ENCODE assay signal across 8 cellular contexts in the genomic region with DNA sequence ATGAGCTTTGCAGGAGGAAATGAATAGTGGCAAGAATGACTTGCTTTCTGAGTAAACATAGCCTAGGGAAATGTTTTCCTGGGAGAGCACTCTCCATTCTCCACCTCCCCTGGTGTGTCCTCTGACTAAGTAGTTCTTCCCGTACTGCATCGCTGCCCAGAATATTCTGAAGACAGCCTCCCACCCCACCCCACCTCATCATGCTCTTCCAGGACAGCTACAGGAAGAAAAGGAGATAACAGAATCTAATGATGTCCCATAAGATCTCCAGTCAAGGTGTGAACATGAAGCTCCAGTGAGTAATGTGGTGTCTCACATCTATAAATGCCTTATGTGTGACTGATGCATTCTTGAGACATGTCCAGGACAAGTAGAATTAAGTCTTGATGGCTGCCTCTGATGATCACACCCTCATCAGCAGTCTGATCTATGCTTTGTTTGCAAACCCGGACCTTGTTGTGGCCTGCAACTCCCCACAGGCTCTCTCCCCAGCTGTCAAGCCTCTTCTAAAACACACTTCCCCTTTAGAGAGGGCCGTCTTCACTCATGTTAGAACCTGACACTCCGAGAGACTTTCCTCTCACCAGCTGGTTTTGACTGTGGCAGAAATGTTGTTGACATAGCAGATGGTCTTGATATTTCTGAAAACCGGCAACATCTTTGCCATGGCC.
DNase-seq lines count a peak whose midpoint lies in the region; ATAC-seq, FAIRE-seq and TF ChIP-seq lines count a peak whose summit lies in the region.

No MANE protein-coding gene starts in this region.

- no peaks in the 10 kb centered on the region for H3K36me3 ChIP-seq in mammary epithelial cell (ENCODE audit: insufficient read depth, low read length)
- H3K36me3 ChIP-seq in parathyroid adenoma (ENCODE audit: control insufficient read depth, insufficient read depth, low read length): no peaks in the 10 kb centered on the region

- no peak for FAIRE-seq in H54 (lab: Jason Lieb, UNC)

- TF ChIP-seq POLR2A in H54 (IDR thresholded peaks at IDR 0.05; ENCODE audit: low read depth, low read length): no peak

- DNase-seq in MV-4-11 (lab: John Stamatoyannopoulos, UW) (peak; percentile 95), mammary epithelial cell (peak; percentile 100), H54 (ENCODE audit: insufficient read length, low spot score) (no peak)
- DNase-seq in stimulated activated CD4-positive, alpha-beta T cell treated with anti-CD3 and anti-CD28 coated beads, Interleukin-4, amount 100 ng/mL, for 1 hour: no peak
- no peak for DNase-seq in stimulated activated naive CD4-positive, alpha-beta T cell treated with Interleukin-2 at 50 U/mL for 16 hours (lab: John Stamatoyannopoulos, UW)

- no TSS peak for BruUV-seq in mammary epithelial cell (replicated peaks; lab: Mats Ljungman, UMichigan)

- no peaks in the 10 kb centered on the region for H4K20me1 ChIP-seq in mammary epithelial cell (ENCODE audit: insufficient read depth, low read length)

- WGBS in mammary epithelial cell (ENCODE audit: low coverage, missing lambda C conversion rate): 5% methylated on average over 4 of the region's 6 CpGs

- intact Hi-C loops in mammary epithelial cell (cut with micrococcal nuclease): loop anchor here (1.0 to 5.0 kb wide), 6 partner anchors 16 to 327 kb away; a partner anchor contains a TSS

- H3K4me1 ChIP-seq in mammary epithelial cell (ENCODE audit: insufficient read depth, low read length) (peaks cover 47% of the 10 kb centered on the region), parathyroid adenoma (no peaks in the 10 kb centered on the region)

- H3K79me2 ChIP-seq in mammary epithelial cell (ENCODE audit: insufficient read depth, low read length) (no peaks in the 10 kb centered on the region), parathyroid adenoma (no peaks in the 10 kb centered on the region)

- peaks cover 9% of the 10 kb centered on the region for H3K9me3 ChIP-seq in mammary epithelial cell (replicated peaks; ENCODE audit: insufficient read depth, low read length)
- H3K9me3 ChIP-seq in parathyroid adenoma (ENCODE audit: control insufficient read depth, low read length): no peaks in the 10 kb centered on the region

- H3K4me2 ChIP-seq in mammary epithelial cell (ENCODE audit: insufficient read depth, low read depth, low read length): peak overlapping the region; percentile 39
- H3K4me2 ChIP-seq in parathyroid adenoma (ENCODE audit: low read length): no peak overlapping the region

- TF ChIP-seq CTCF in mammary epithelial cell (conservative IDR thresholded peaks at IDR 0.05 in 1 of 2, IDR thresholded peaks at IDR 0.05 in 1 of 2; ENCODE audit: extremely low read depth in 1 of 2, insufficient read depth in 1 of 2, low read depth in 1 of 2, low read length in 2 of 2) (no peak), parathyroid adenoma (IDR thresholded peaks at IDR 0.05) (no peak)

- in situ Hi-C loops in mammary epithelial cell (cut with MboI; ENCODE audit: low sequenced_read_pairs in 2 of 2): no loop called here

- ATAC-seq in GM19452 (IDR thresholded peaks at IDR 0.05; ENCODE audit: unreplicated experiment) (peak; percentile 75), GM21619 (IDR thresholded peaks at IDR 0.05; ENCODE audit: unreplicated experiment) (no peak)

- CTCF ChIA-PET in mammary epithelial cell (lab: Charles Lee; ENCODE audit: low non-redundant PET): interaction anchor here (0.6 to 0.7 kb wide), 2 partner anchors 20 to 80 kb away, joined by 3 read pairs; no protein-coding TSS in a partner anchor

- H3K27me3 ChIP-seq in mammary epithelial cell (ENCODE audit: insufficient read depth, low read length) (no peaks in the 10 kb centered on the region), parathyroid adenoma (ENCODE audit: control insufficient read depth, insufficient read depth, low read length) (no peaks in the 10 kb centered on the region)

- H3K9ac ChIP-seq in mammary epithelial cell (ENCODE audit: insufficient read depth, low read length) (peak overlapping the region; percentile 11), parathyroid adenoma (no peak overlapping the region)

- peak overlapping the region; percentile 79 for H3K27ac ChIP-seq in mammary epithelial cell (ENCODE audit: insufficient read depth, low read depth, low read length)
- no peak overlapping the region for H3K27ac ChIP-seq in parathyroid adenoma

- H3K4me3 ChIP-seq in mammary epithelial cell (replicated peaks in 1 of 3; ENCODE audit: insufficient read depth in 1 of 3, low read depth in 2 of 3, low read length in 3 of 3) (no peak overlapping the region), parathyroid adenoma (ENCODE audit: low read depth, low read length) (no peak overlapping the region)

- no peak overlapping the region for H2AFZ ChIP-seq in mammary epithelial cell (ENCODE audit: low read depth, low read length)
- peak overlapping the region; percentile 33 for H2AFZ ChIP-seq in parathyroid adenoma

- dilution Hi-C loops in mammary epithelial cell (cut with HindIII; ENCODE audit: low sequenced_read_pairs): no loop called here

Comparison
In these comparisons a context has a peak if more than half of its experiments do, and no peak if none do; other contexts are left out.
1. DNase-seq: peak in MV-4-11 (single experiment) and mammary epithelial cell (single experiment); none in H54 (single experiment), stimulated activated CD4-positive, alpha-beta T cell treated with anti-CD3 and anti-CD28 coated beads, Interleukin-4, amount 100 ng/mL, for 1 hour (single experiment) and stimulated activated naive CD4-positive, alpha-beta T cell treated with Interleukin-2 at 50 U/mL for 16 hours (single experiment).